Comparison of ENCODE assay signal across 9 cellular contexts in the genomic region with DNA sequence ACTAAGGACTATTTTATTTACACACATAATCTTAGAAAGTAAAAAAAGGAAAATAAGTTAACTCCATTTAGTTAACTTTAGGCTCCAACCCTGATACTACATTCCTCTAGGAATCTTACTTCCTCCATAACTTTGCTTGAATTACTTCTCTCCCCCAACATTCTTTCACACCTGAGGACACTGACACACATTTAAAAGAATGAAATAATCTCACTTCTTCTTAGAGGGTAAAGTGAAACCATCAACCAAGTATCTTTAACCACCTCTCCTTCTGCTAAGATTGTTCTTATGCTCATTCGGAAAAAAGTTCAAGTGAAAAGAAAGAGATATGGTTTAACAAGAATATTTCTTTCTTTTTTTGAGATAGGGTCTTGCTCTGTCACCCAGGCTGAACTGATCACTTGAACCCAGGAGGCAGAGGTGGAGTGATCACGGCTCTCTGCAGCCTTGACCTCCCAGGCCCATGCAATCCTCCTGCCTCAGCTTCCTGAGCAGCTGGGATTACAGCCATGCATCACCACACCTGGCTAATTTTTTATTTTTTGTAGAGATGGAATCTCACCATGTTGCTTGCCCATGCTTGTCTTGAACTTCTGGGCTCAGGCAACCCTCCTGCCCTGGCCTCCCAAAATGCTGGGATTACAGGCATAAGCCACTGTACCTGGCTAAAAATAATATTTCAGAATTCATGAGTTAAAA. TPM values are rescaled to one million over a fixed set of nuclear protein-coding genes. Genes with fewer than 3 reads are reported as not detected.
DNase-seq lines count a peak whose midpoint lies in the region; ATAC-seq and TF ChIP-seq lines count a peak whose summit lies in the region.
"Had no signal": no experiment of that assay in that cellular context is flagged by ENCODE, and none has a peak within 500 bp of the region (broad histone marks: within the 10 kb centered on the region; RNA-seq: fewer than 3 reads in every experiment).

No MANE protein-coding gene starts in this region.

- peak; percentile 59 for DNase-seq in GM06990 (ENCODE audit: extremely low read depth, insufficient read length)
- DNase-seq in NCI-H1092 treated with DMSO at 0.1 percent for 48 hours (lab: John Stamatoyannopoulos, UW): no peak
- no peak for DNase-seq in NCI-H526 treated with DMSO at 0.1 percent for 48 hours (lab: John Stamatoyannopoulos, UW)
- no peak for DNase-seq in NCI-H446 treated with DMSO at 0.1 percent for 48 hours (lab: John Stamatoyannopoulos, UW)
- DNase-seq in AG20443 (ENCODE audit: low spot score): no peak
- DNase-seq: left ventricle myocardium superior had no signal

- H3K36me3 ChIP-seq in GM06990 (ENCODE audit: control insufficient read depth, insufficient read depth, low read length) (peaks cover 6% of the 10 kb centered on the region), HUES64 (ENCODE audit: insufficient read depth, low read length) (peaks cover 37% of the 10 kb centered on the region)

- no peak overlapping the region for H3K9ac ChIP-seq in HUES64 (ENCODE audit: low read depth, low read length)

- H3K9me3 ChIP-seq in HUES64 (ENCODE audit: insufficient read depth, low read depth, low read length): no peaks in the 10 kb centered on the region

- no peaks in the 10 kb centered on the region for H3K27me3 ChIP-seq in GM06990 (replicated peaks; ENCODE audit: control insufficient read depth, insufficient read depth, low read length)
- no peaks in the 10 kb centered on the region for H3K27me3 ChIP-seq in HUES64 (ENCODE audit: insufficient read depth, low read length)

- peaks cover 16% of the 10 kb centered on the region; the same call in 1 of the 2 replicates for H3K4me1 ChIP-seq in HUES64 (ENCODE audit: insufficient read depth, low read length)

- ATAC-seq in GM19463 (IDR thresholded peaks at IDR 0.05; ENCODE audit: unreplicated experiment) (peak; percentile 85), HG02885 (IDR thresholded peaks at IDR 0.05; ENCODE audit: poor library complexity, unreplicated experiment) (peak; percentile 92)
- ATAC-seq: left ventricle myocardium superior had no signal

- H3K4me3 ChIP-seq in GM06990 (replicated peaks; ENCODE audit: low read depth, low read length) (no peak overlapping the region), HUES64 (ENCODE audit: low read length) (no peak overlapping the region)

- 88% methylated on average over 2 of the region's 2 CpGs for WGBS in HUES64

- no peak for TF ChIP-seq CTCF in GM06990 (IDR thresholded peaks at IDR 0.05; ENCODE audit: insufficient read depth, low read length, poor library complexity, severe bottlenecking)

- H3K27ac ChIP-seq in HUES64 (ENCODE audit: low read depth, low read length): peak overlapping the region; percentile 43; the same call in 1 of the 2 replicates

RNA-seq across cellular contexts. Expression of a gene that starts 28.5 kb away (rescaled TPM):
- polyA plus RNA-seq in HUES64 (2013, experiment 1 of 2): 29.7 TPM
- 32.4 TPM for polyA plus RNA-seq in HUES64 (2013, experiment 2 of 2)

RNA-seq across cellular contexts. Expression of a gene that starts 32.3 kb away (rescaled TPM):
- 17.4 TPM for polyA plus RNA-seq in HUES64 (2013, experiment 1 of 2)
- 20.2 TPM for polyA plus RNA-seq in HUES64 (2013, experiment 2 of 2)

RNA-seq across cellular contexts. Expression of a gene that starts 37.9 kb away (rescaled TPM):
- 6.4 TPM for polyA plus RNA-seq in HUES64 (2013, experiment 1 of 2)
- polyA plus RNA-seq in HUES64 (2013, experiment 2 of 2): 8.4 TPM
